Comparison of ENCODE assay signal across 8 cellular contexts in the genomic region with DNA sequence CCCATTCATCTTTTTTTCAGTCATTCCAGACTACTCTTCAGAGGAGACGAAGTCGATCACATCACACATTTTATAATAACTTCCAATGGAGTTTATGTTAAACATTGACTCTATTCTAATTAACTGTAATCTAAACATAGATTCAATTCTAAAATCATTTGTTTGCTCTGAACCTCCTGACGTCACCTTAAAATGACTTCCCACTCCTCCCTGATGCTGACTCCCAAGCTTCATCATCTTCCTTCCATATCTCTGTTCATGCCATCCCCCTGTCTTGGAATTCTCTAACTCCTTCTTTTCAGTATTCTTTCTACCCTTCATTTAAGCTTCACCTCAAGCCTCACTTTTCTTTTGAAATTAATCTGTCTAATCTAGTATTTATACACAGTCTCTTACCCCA. TPM values are rescaled to one million over a fixed set of nuclear protein-coding genes. Genes with fewer than 3 reads are reported as not detected.
"Had no signal": no experiment of that assay in that cellular context is flagged by ENCODE, and none has a peak within 500 bp of the region (broad histone marks: within the 10 kb centered on the region; RNA-seq: fewer than 3 reads in every experiment).

No MANE protein-coding gene starts in this region.

- H3K36me3 Mint-ChIP-seq: IgD-negative memory B cell had no signal

- H3K27ac ChIP-seq: KMS-11 had no signal

- H2AFZ ChIP-seq: GM23338 had no signal

- H3K4me3 ChIP-seq: GM23338 had no signal

- H3K4me1 Mint-ChIP-seq: GM23338, H9 had no signal

- H3K27me3 Mint-ChIP-seq: IgD-negative memory B cell had no signal

- H3K4me2 ChIP-seq: GM23338, KMS-11 had no signal

- H3K27ac Mint-ChIP-seq: GM23338, H9, HFFc6, IgD-negative memory B cell had no signal

- H3K9me3 Mint-ChIP-seq: HFFc6 had no signal

- H3K9ac ChIP-seq: KMS-11 had no signal

- DNase-seq: H9, HCEC 1CT, HFFc6, KBM-7 had no signal

- ATAC-seq: GM23338 had no signal

- H3K4me3 Mint-ChIP-seq: GM23338, H9, HFFc6, IgD-negative memory B cell had no signal

RNA-seq across cellular contexts. Expression of gene PLPPR5, which starts 45.1 kb away (rescaled TPM):
- total RNA-seq: HT-29 had no signal
